ENCODE assay signal across 25 cellular contexts in genomic region chr2:51705418-51705817, GRCh38.
DNase-seq lines count a peak whose midpoint lies in the region; ATAC-seq, FAIRE-seq and TF ChIP-seq lines count a peak whose summit lies in the region.
"Had no signal": no experiment of that assay in that cellular context is flagged by ENCODE, and none has a peak within 500 bp of the region (broad histone marks: within the 10 kb centered on the region; RNA-seq: fewer than 3 reads in every experiment).

No MANE protein-coding gene starts in this region.

- no peaks in the 10 kb centered on the region for H3K9me1 ChIP-seq in K562 (ENCODE audit: control insufficient read depth, insufficient read depth, low read length)

- H3K79me2 ChIP-seq in HepG2 (ENCODE audit: insufficient read depth, low read length): no peaks in the 10 kb centered on the region
- H3K79me2 ChIP-seq in K562 (ENCODE audit: control insufficient read depth, insufficient read depth, low read length): no peaks in the 10 kb centered on the region

- ATAC-seq in HepG2 (no peak), right lobe of liver (no peak), K562 (no peak), HG03565 (IDR thresholded peaks at IDR 0.05; ENCODE audit: unreplicated experiment) (no peak)
- ATAC-seq: GM12878 had no signal

- H3K9ac ChIP-seq in HepG2 (ENCODE audit: insufficient read depth, low read depth, low read length): no peak overlapping the region
- H3K9ac ChIP-seq in K562 (ENCODE audit: insufficient read depth in 1 of 2, low read depth in 2 of 2, low read length in 2 of 2): no peak overlapping the region
- H3K9ac ChIP-seq: BLaER1 had no signal

- H3K4me2 ChIP-seq in HepG2 (ENCODE audit: low read depth, low read length): no peak overlapping the region
- H3K4me2 ChIP-seq in K562 (ENCODE audit: insufficient read depth, low read length): no peak overlapping the region
- H3K4me2 ChIP-seq: BLaER1 had no signal

- H3K27ac ChIP-seq in HepG2 (ENCODE audit: extremely low read length, insufficient read depth, low read length) (no peak overlapping the region), right lobe of liver (no peak overlapping the region), K562 (ENCODE audit: extremely low read depth, low read depth, low read length) (no peak overlapping the region)
- H3K27ac ChIP-seq: 22Rv1, BLaER1 had no signal

- H3K36me3 ChIP-seq in HepG2 (replicated peaks in 1 of 2; ENCODE audit: control insufficient read depth in 1 of 2, insufficient read depth in 2 of 2, low read length in 2 of 2) (no peaks in the 10 kb centered on the region), right lobe of liver (no peaks in the 10 kb centered on the region), K562 (ENCODE audit: control insufficient read depth, insufficient read depth, low read length) (no peaks in the 10 kb centered on the region)
- H3K36me3 ChIP-seq: BE2C, BLaER1 had no signal

- H3K9me3 ChIP-seq in HepG2 (ENCODE audit: low read length) (no peaks in the 10 kb centered on the region; the same call in 1 of the 2 replicates), right lobe of liver (no peaks in the 10 kb centered on the region), K562 (replicated peaks; ENCODE audit: control insufficient read depth, insufficient read depth, low read depth, low read length) (no peaks in the 10 kb centered on the region)
- H3K9me3 ChIP-seq: BE2C, BLaER1 had no signal

- TF ChIP-seq POLR2A in HepG2 (IDR thresholded peaks at IDR 0.05; ENCODE audit: insufficient read depth in 1 of 2, low read depth in 2 of 2, low read length in 2 of 2): no peak
- TF ChIP-seq POLR2A in right lobe of liver (IDR thresholded peaks at IDR 0.05): no peak
- TF ChIP-seq POLR2A in K562 (conservative IDR thresholded peaks at IDR 0.05): no peak

- TF ChIP-seq CTCF in HepG2 (CRISPR knock-in tag; IDR thresholded peaks at IDR 0.05): no peak
- no peak for TF ChIP-seq CTCF in right lobe of liver (IDR thresholded peaks at IDR 0.05)
- no peak for TF ChIP-seq CTCF in K562 (IDR thresholded peaks at IDR 0.05 in 2 of 3, conservative IDR thresholded peaks at IDR 0.05 in 1 of 3; ENCODE audit: insufficient read depth in 2 of 3, low read depth in 1 of 3, low read length in 3 of 3)

- H3K27me3 ChIP-seq in HepG2 (ENCODE audit: control insufficient read depth in 1 of 2, insufficient read depth in 2 of 2, low read length in 2 of 2): no peaks in the 10 kb centered on the region
- H3K27me3 ChIP-seq in right lobe of liver: no peaks in the 10 kb centered on the region
- no peaks in the 10 kb centered on the region for H3K27me3 ChIP-seq in K562 (ENCODE audit: control insufficient read depth in 2 of 2, insufficient read depth in 2 of 2, low read length in 2 of 2)
- H3K27me3 ChIP-seq: BE2C, BLaER1 had no signal

- H4K20me1 ChIP-seq in HepG2 (ENCODE audit: insufficient read depth, low read length): no peaks in the 10 kb centered on the region
- no peaks in the 10 kb centered on the region for H4K20me1 ChIP-seq in K562 (replicated peaks; ENCODE audit: control insufficient read depth, insufficient read depth, low read length)
- H4K20me1 ChIP-seq: BLaER1 had no signal

- no peaks in the 10 kb centered on the region for H3K4me1 ChIP-seq in HepG2 (ENCODE audit: insufficient read depth, low read length)
- no peaks in the 10 kb centered on the region for H3K4me1 ChIP-seq in right lobe of liver
- H3K4me1 ChIP-seq in K562 (replicated peaks in 1 of 2; ENCODE audit: control insufficient read depth in 2 of 2, insufficient read depth in 2 of 2, low read length in 2 of 2): no peaks in the 10 kb centered on the region
- H3K4me1 ChIP-seq: BE2C, BLaER1 had no signal

- intact Hi-C loops in HepG2 (cut with micrococcal nuclease; ENCODE audit: unreplicated experiment): no loop called here
- intact Hi-C loops in right lobe of liver (cut with DNase I): no loop called here
- intact Hi-C loops in K562 (cut with micrococcal nuclease): no loop called here

- in situ Hi-C loops in HepG2 (cut with HindIII; ENCODE audit: extremely low pct_ligation_motif_present, low pct_unique_long_range_greater_than_20kb): loop anchor here (25.0 kb wide), 1 partner anchor 1168 kb away; no protein-coding TSS in a partner anchor
- in situ Hi-C loops in K562 (cut with MboI): no loop called here

- no TSS peak for BruUV-seq in HepG2 (replicated peaks; lab: Mats Ljungman, UMichigan)
- BruUV-seq in K562 (replicated peaks; lab: Mats Ljungman, UMichigan): no TSS peak

- H3K4me3 ChIP-seq in HepG2 (replicated peaks in 1 of 3; ENCODE audit: insufficient read depth in 1 of 3, low read depth in 2 of 3, low read length in 3 of 3): no peak overlapping the region
- H3K4me3 ChIP-seq in right lobe of liver: no peak overlapping the region
- H3K4me3 ChIP-seq in K562: no peak overlapping the region
- H3K4me3 ChIP-seq: BLaER1, GM12878 had no signal

- FAIRE-seq in HepG2 (lab: Jason Lieb, UNC) (no peak), K562 (lab: Jason Lieb, UNC) (no peak)
- FAIRE-seq: GM12878, GM12892, GM18507, GM19239 had no signal

- DNase-seq in HepG2 (ENCODE audit: low spot score): no peak
- DNase-seq in right lobe of liver: no peak
- DNase-seq in K562 (ENCODE audit: extremely low read depth in 1 of 4, low spot score in 3 of 4): no peak
- DNase-seq in activated CD4-positive, alpha-beta T cell treated with anti-CD3 and anti-CD28 coated beads, Interleukin-2, amount 50 U/mL, for 48 hours: no peak
- DNase-seq: ACHN; BE2C; C1 segment of cervical spinal cord; CD4-positive, alpha-beta memory T cell; CD4-positive, CD25-positive, alpha-beta regulatory T cell; CD8-positive, alpha-beta memory T cell; COR-L47; DMS 273 treated with DMSO at 0.1 percent for 48 hours; DMS153; DMS53; DMS79; DND-41; EL; GDM1 had no signal

- CTCF ChIA-PET in HepG2 (lab: Yijun Ruan, JAX; ENCODE audit: low intra/inter-chr PET ratio, low total read pairs) (no interaction called here), K562 (lab: Yijun Ruan, JAX; ENCODE audit: low intra/inter-chr PET ratio) (no interaction called here)

- no peak for TF ChIP-seq RAD21 in HepG2 (CRISPR knock-in tag; IDR thresholded peaks at IDR 0.05)
- TF ChIP-seq RAD21 in K562 (CRISPR knock-in tag; conservative IDR thresholded peaks at IDR 0.05 in 1 of 2, IDR thresholded peaks at IDR 0.05 in 1 of 2): no peak

- POLR2A ChIA-PET in HepG2 (lab: Yijun Ruan, JAX): no interaction called here
- POLR2A ChIA-PET in K562 (lab: Yijun Ruan, JAX): no interaction called here

- H2AFZ ChIP-seq in HepG2 (ENCODE audit: low read length): no peak overlapping the region
- H2AFZ ChIP-seq in K562 (ENCODE audit: low read depth, low read length): no peak overlapping the region

- WGBS in HepG2 (ENCODE audit: low lambda C conversion rate): 0% methylated on average over 1 of the region's 1 CpG
- WGBS in right lobe of liver (ENCODE audit: insufficient coverage, low coverage, low lambda C conversion rate, missing lambda C conversion rate): 67% methylated on average over 1 of the region's 1 CpG
- WGBS in K562 (ENCODE audit: insufficient coverage, low coverage, missing lambda C conversion rate): 0% methylated on average over 1 of the region's 1 CpG

- TF ChIP-seq EP300 in HepG2 (IDR thresholded peaks at IDR 0.05; ENCODE audit: low read depth in 2 of 2, low read length in 2 of 2): no peak
- no peak for TF ChIP-seq EP300 in HepG2 (CRISPR knock-in tag; IDR thresholded peaks at IDR 0.05; ENCODE audit: borderline replicate concordance)
- no peak for TF ChIP-seq EP300 in K562 (IDR thresholded peaks at IDR 0.05; ENCODE audit: low read length)

TF ChIP-seq in HepG2, 621 proteins besides CTCF, POLR2A, EP300 and RAD21 (continues in another document):
- no peak for TF ChIP-seq RCOR2 (CRISPR knock-in tag; IDR thresholded peaks at IDR 0.05)
- TF ChIP-seq RNF219 (CRISPR knock-in tag; IDR thresholded peaks at IDR 0.05): no peak
- peak; percentile 92 to 97 for TF ChIP-seq MAFK (conservative IDR thresholded peaks at IDR 0.05 in 1 of 2, IDR thresholded peaks at IDR 0.05 in 1 of 2; ENCODE audit: low read length in 2 of 2)
- no peak for TF ChIP-seq TCF7 (IDR thresholded peaks at IDR 0.05; ENCODE audit: low read depth)

TF ChIP-seq in K562, 482 proteins besides CTCF, POLR2A, EP300 and RAD21:
- TF ChIP-seq ZNF316 (IDR thresholded peaks at IDR 0.05) (peak; percentile 50; the same call in 1 of the 2 replicates), ESRRB (CRISPR knock-in tag; IDR thresholded peaks at IDR 0.05; ENCODE audit: borderline replicate concordance) (no peak), COPS2 (conservative IDR thresholded peaks at IDR 0.05) (no peak), C11orf30 (IDR thresholded peaks at IDR 0.05; ENCODE audit: low read depth) (0 out of 2 replicates have a peak, but pooled peaks have one; percentile 7), MAFF (IDR thresholded peaks at IDR 0.05; ENCODE audit: low read length) (peak; percentile 70), MAFG (tag; conservative IDR thresholded peaks at IDR 0.05) (0 out of 2 replicates have a peak, but pooled peaks have one; percentile 13), MAFK (IDR thresholded peaks at IDR 0.05; ENCODE audit: low read length) (peak; percentile 78)
TF ChIP-seq in K562: peak in this region for 5.

Comparison
In these comparisons a context has a peak if more than half of its experiments do, and no peak if none do; other contexts are left out.
1. Of the 241 proteins assayed by ChIP-seq in both HepG2 and K562: peak only in HepG2: none; only in K562: MAFG; in both: MAFF and MAFK; in neither: 238.